Comparison of ENCODE assay signal across 10 cellular contexts in the genomic region with DNA sequence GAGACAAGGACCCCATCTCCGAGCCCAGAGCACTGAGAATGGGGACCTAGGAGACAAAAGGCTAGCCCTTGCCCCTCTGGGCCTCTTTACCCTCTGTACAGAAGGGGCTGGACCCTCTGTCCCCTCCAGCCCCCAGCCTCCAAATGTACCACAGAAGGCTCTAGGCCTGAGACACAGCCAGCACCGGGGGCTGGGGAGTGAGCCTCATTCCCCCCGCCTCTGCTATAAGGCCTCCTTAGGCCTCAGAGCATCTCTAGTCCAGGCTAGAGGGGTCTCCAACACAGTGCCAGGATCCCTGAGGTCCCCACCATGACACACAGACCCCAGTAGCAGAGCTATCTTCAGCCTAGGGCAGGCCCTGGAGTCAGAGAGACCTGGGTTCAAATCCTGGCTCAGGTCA. TPM values are rescaled to one million over a fixed set of nuclear protein-coding genes. Genes with fewer than 3 reads are reported as not detected.
DNase-seq lines count a peak whose midpoint lies in the region; ATAC-seq and TF ChIP-seq lines count a peak whose summit lies in the region.
"Had no signal": no experiment of that assay in that cellular context is flagged by ENCODE, and none has a peak within 500 bp of the region (broad histone marks: within the 10 kb centered on the region; RNA-seq: fewer than 3 reads in every experiment).

No MANE protein-coding gene starts in this region.

- no peaks in the 10 kb centered on the region for H3K9me3 ChIP-seq in MM.1S (replicated peaks; ENCODE audit: insufficient read depth, low read length)

- peaks cover 16% of the 10 kb centered on the region; the same call in 1 of the 2 replicates for H3F3A ChIP-seq in MM.1S (ENCODE audit: insufficient read depth, low read length)

- peak overlapping the region; percentile 98; the same call in 1 of the 2 replicates for H3K4me2 ChIP-seq in MM.1S (ENCODE audit: low read depth, low read length)

- H3K4me1 Mint-ChIP-seq in neural crest cell, result peaks cover 41% of the 10 kb centered on the region

- no peaks in the 10 kb centered on the region for H3K9me2 ChIP-seq in MM.1S (replicated peaks; ENCODE audit: insufficient read depth, low read length)

- peaks cover 23% of the 10 kb centered on the region for H3K4me1 ChIP-seq in MM.1S (ENCODE audit: low read length)

- H3K27ac Mint-ChIP-seq in neural crest cell (ENCODE audit: unreplicated experiment), result peak overlapping the region; percentile 95

- TF ChIP-seq CTCF in AG10803 (conservative IDR thresholded peaks at IDR 0.05; ENCODE audit: low read length), result no peak
- TF ChIP-seq CTCF in MM.1S (IDR thresholded peaks at IDR 0.05; ENCODE audit: low read length), result no peak
- TF ChIP-seq CTCF in dorsolateral prefrontal cortex (IDR thresholded peaks at IDR 0.05 in 54 of 56, conservative IDR thresholded peaks at IDR 0.05 in 2 of 56; ENCODE audit: low read depth in 1 of 56, partially characterized antibody in 56 of 56), result no peak
- no peak for TF ChIP-seq CTCF in neural crest cell (conservative IDR thresholded peaks at IDR 0.05)

- no peaks in the 10 kb centered on the region for H4K20me1 ChIP-seq in MM.1S (ENCODE audit: insufficient read depth, low read length)

- DNase-seq in AG10803 (ENCODE audit: low read depth) (no peak), MM.1S (no peak), dorsolateral prefrontal cortex (no peak), neural crest cell (ENCODE audit: low read depth, low spot score) (no peak), T-helper 9 cell (no peak)
- no peak for DNase-seq in effector CD4-positive, alpha-beta T cell
- DNase-seq: NCI-H524 treated with DMSO at 0.1 percent for 48 hours; stimulated activated CD8-positive, alpha-beta memory T cell treated with anti-CD3 and anti-CD28 coated beads, Interleukin-4, amount 100 ng/mL, for 48 hours had no signal

- H3K4me3 ChIP-seq in AG10803 (ENCODE audit: low read length) (peak overlapping the region; percentile 79), MM.1S (ENCODE audit: low read length) (no peak overlapping the region), dorsolateral prefrontal cortex (peak overlapping the region in 35 of 59 donors; percentile 62 to 95 (median 81))

- peaks cover 5% of the 10 kb centered on the region for H3K27me3 Mint-ChIP-seq in neural crest cell (ENCODE audit: low read depth)

- intact Hi-C loops in dorsolateral prefrontal cortex (cut with DNase I), result loop anchor here (1.0 to 10.0 kb wide), 5 partner anchors 61 to 149 kb away; partner anchors contain the start of genes MORC2 (in 1 of the 2) and TUG1 (in 1 of the 2)

- ATAC-seq in GM21717 (IDR thresholded peaks at IDR 0.05; ENCODE audit: unreplicated experiment) (no peak), GM21619 (IDR thresholded peaks at IDR 0.05; ENCODE audit: unreplicated experiment) (no peak)

- no peaks in the 10 kb centered on the region for H3K36me3 Mint-ChIP-seq in neural crest cell (ENCODE audit: low read depth)

- no peak overlapping the region for H2AFZ ChIP-seq in MM.1S (ENCODE audit: low read length)

- H3K4me3 Mint-ChIP-seq in neural crest cell, result peak overlapping the region; percentile 76

- no peaks in the 10 kb centered on the region for H3K36me3 ChIP-seq in MM.1S (replicated peaks; ENCODE audit: insufficient read depth, low read length)

- H3K27me3 ChIP-seq in MM.1S (replicated peaks; ENCODE audit: insufficient read depth, low read length), result no peaks in the 10 kb centered on the region
- peaks cover 0 to 5% (median 0%) of the 10 kb centered on the region in 45 donors for H3K27me3 ChIP-seq in dorsolateral prefrontal cortex

- no peak overlapping the region for H3K27ac ChIP-seq in MM.1S (ENCODE audit: low read length)
- H3K27ac ChIP-seq in dorsolateral prefrontal cortex, result peak overlapping the region; percentile 58 to 99 (median 97)

- peaks cover 28% of the 10 kb centered on the region for H3K79me2 ChIP-seq in MM.1S (ENCODE audit: low read length)

- no peaks in the 10 kb centered on the region for H3K9me3 Mint-ChIP-seq in neural crest cell

- H3K9ac ChIP-seq in MM.1S (ENCODE audit: low read length), result no peak overlapping the region

RNA-seq across cellular contexts. Expression of gene SMTN, which starts 4.8 kb away (rescaled TPM):
- 100 to 1,000 TPM in 2 of 120 experiments, 10 to 100 TPM in 118; 12.5 to 186 (median 28.4) TPM for total RNA-seq in dorsolateral prefrontal cortex
- 53.8 and 55.0 TPM in 2 replicates for total RNA-seq in neural crest cell

RNA-seq across cellular contexts. Expression of gene SELENOM, which starts 21.4 kb away (rescaled TPM):
- total RNA-seq in dorsolateral prefrontal cortex, result 100 to 1,000 TPM in 102 of 120 experiments, 10 to 100 TPM in 18; 76.0 to 161 (median 116) TPM
- 9.1 and 10.1 TPM in 2 replicates for total RNA-seq in neural crest cell

RNA-seq across cellular contexts. Expression of gene INPP5J, which starts 36.8 kb away (rescaled TPM):
- total RNA-seq in dorsolateral prefrontal cortex (10 to 100 TPM in 117 of 120 experiments, 1 to 10 TPM in 3; 5.2 to 32.6 (median 18.5) TPM), neural crest cell (4.5 and 4.7 TPM in 2 replicates)

RNA-seq across cellular contexts. Expression of gene PLA2G3, which starts 54.4 kb away (rescaled TPM):
- total RNA-seq in dorsolateral prefrontal cortex, result 1 to 10 TPM in 1 of 120 experiments, under 1 TPM in 41, not detected in 78; 0.15 to 1.2 (median 0.27) TPM
- 24.3 and 24.7 TPM in 2 replicates for total RNA-seq in neural crest cell
